Comparison of ENCODE assay signal across 22 cellular contexts in the genomic region with DNA sequence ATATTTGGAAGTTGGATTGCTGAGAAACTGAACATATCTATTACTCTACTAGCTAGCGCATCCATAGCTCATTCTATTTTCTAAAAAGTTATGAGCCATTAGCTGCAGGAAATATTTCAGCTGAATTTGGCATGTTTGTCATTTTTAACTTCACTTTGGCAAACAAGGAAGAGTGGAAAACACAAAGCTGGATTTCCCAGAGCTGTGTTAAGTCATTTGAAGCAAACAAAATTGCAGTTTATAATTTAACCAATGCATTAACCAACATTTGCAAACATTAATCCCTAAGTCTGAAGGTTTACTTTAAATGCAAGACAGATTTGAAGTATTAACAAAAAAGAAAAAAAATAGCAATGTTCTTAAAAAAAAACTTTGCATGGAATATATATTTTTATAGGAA. TPM values are rescaled to one million over a fixed set of nuclear protein-coding genes. Genes with fewer than 3 reads are reported as not detected.
"Had no signal": no experiment of that assay in that cellular context is flagged by ENCODE, and none has a peak within 500 bp of the region (broad histone marks: within the 10 kb centered on the region; RNA-seq: fewer than 3 reads in every experiment).

No MANE protein-coding gene starts in this region.

- H3K36me3 ChIP-seq: MG63 had no signal

- H3K9me3 ChIP-seq: MG63, SK-N-SH had no signal

- H3K4me2 ChIP-seq: SK-N-SH had no signal

- H3K27me3 ChIP-seq: MG63 had no signal

- H3K27ac ChIP-seq: RWPE1 had no signal

- H3K4me3 ChIP-seq: MG63 had no signal

- DNase-seq: IMR-90, Karpas-422, KG1, MG63, NCI-H1092, NCI-H1105 treated with DMSO at 0.1 percent for 48 hours, NCI-H1436, NCI-H187, NCI-H2029, NCI-H2081 treated with DMSO at 0.1 percent for 48 hours, NCI-H2171, NCI-H226, NCI-H446, NCI-H510A, NCI-H524 treated with DMSO at 0.1 percent for 48 hours, NCI-H69, NCI-H774, SHP77, SK-N-SH had no signal

- H3K9ac ChIP-seq: SK-N-SH had no signal

RNA-seq across cellular contexts. Expression of gene ALDH8A1, which starts 1.2 kb away (rescaled TPM):
- total RNA-seq: HT-29, SK-MEL-5 had no signal
